In genomic region chr6:53734473-53735299, GRCh38 we compare ENCODE assay signal across 8 cellular contexts.
DNase-seq lines count a peak whose midpoint lies in the region; ATAC-seq and TF ChIP-seq lines count a peak whose summit lies in the region.

No MANE protein-coding gene starts in this region.

- no peaks in the 10 kb centered on the region for H3K27me3 Mint-ChIP-seq in type B pancreatic cell

- no peak overlapping the region for H3K4me3 ChIP-seq in right cardiac atrium (ENCODE audit: low read length)

- peaks cover 15% of the 10 kb centered on the region for H3K4me1 Mint-ChIP-seq in type B pancreatic cell (ENCODE audit: unreplicated experiment)

- intact Hi-C loops in right cardiac atrium (cut with DNase I), result loop anchor here in 1 of 4 donors (5.0 kb wide), 1 partner anchor 223 kb away; no protein-coding TSS in a partner anchor

- peaks cover 6% of the 10 kb centered on the region for H3K36me3 Mint-ChIP-seq in type B pancreatic cell

- no peak overlapping the region for H3K27ac ChIP-seq in right cardiac atrium (ENCODE audit: low read length)

- WGBS in right cardiac atrium, result 57% methylated on average over 13 of the region's 13 CpGs

- peak; percentile 52 for DNase-seq in AG20443 (ENCODE audit: low spot score)
- peak; percentile 99 for DNase-seq in M059J (ENCODE audit: low read depth)
- DNase-seq in activated CD4-positive, alpha-beta T cell treated with anti-CD3 and anti-CD28 coated beads, Interleukin-2, amount 50 U/mL, for 48 hours, result peak; percentile 41 to 48
- peak in 2 of 3 donors; percentile 56 to 61 for DNase-seq in right cardiac atrium
- DNase-seq in type B pancreatic cell (ENCODE audit: extremely low spot score, unreplicated experiment), result no peak
- DNase-seq in germinal center (ENCODE audit: low spot score), result no peak
- no peak for DNase-seq in stimulated activated CD4-positive, alpha-beta T cell treated with anti-CD3 and anti-CD28 coated beads, Interleukin-2, amount 100 ng/mL, for 48 hours

- H3K27ac Mint-ChIP-seq in type B pancreatic cell, result peak overlapping the region; percentile 89

- TF ChIP-seq CTCF in GM12874 (IDR thresholded peaks at IDR 0.05; ENCODE audit: insufficient read depth, low read depth, low read length), result peak; percentile 37
- peak; percentile 40 for TF ChIP-seq CTCF in type B pancreatic cell (conservative IDR thresholded peaks at IDR 0.05)

- no peaks in the 10 kb centered on the region for H3K9me3 ChIP-seq in right cardiac atrium (ENCODE audit: control insufficient read depth, low read length)

- peaks cover 12% of the 10 kb centered on the region for H3K9me3 Mint-ChIP-seq in type B pancreatic cell

- peak overlapping the region; percentile 65 for H3K4me3 Mint-ChIP-seq in type B pancreatic cell

- peak in 1 of 2 donors; percentile 45 for ATAC-seq in right cardiac atrium

- no peaks in the 10 kb centered on the region for H3K27me3 ChIP-seq in right cardiac atrium (ENCODE audit: control insufficient read depth, insufficient read depth)

- H3K4me1 ChIP-seq in right cardiac atrium (ENCODE audit: control insufficient read depth, insufficient read depth, low read length), result no peaks in the 10 kb centered on the region

Comparison
In these comparisons a context has a peak if more than half of its experiments do, and no peak if none do; other contexts are left out.
1. DNase-seq: peak in AG20443 (single experiment), M059J (single experiment), activated CD4-positive, alpha-beta T cell treated with anti-CD3 and anti-CD28 coated beads, Interleukin-2, amount 50 U/mL, for 48 hours (2 of 2) and right cardiac atrium (2 of 3); none in type B pancreatic cell (single experiment), germinal center (single experiment) and stimulated activated CD4-positive, alpha-beta T cell treated with anti-CD3 and anti-CD28 coated beads, Interleukin-2, amount 100 ng/mL, for 48 hours (0 of 2).